8 cellular contexts compared by ENCODE assay signal in the genomic region with DNA sequence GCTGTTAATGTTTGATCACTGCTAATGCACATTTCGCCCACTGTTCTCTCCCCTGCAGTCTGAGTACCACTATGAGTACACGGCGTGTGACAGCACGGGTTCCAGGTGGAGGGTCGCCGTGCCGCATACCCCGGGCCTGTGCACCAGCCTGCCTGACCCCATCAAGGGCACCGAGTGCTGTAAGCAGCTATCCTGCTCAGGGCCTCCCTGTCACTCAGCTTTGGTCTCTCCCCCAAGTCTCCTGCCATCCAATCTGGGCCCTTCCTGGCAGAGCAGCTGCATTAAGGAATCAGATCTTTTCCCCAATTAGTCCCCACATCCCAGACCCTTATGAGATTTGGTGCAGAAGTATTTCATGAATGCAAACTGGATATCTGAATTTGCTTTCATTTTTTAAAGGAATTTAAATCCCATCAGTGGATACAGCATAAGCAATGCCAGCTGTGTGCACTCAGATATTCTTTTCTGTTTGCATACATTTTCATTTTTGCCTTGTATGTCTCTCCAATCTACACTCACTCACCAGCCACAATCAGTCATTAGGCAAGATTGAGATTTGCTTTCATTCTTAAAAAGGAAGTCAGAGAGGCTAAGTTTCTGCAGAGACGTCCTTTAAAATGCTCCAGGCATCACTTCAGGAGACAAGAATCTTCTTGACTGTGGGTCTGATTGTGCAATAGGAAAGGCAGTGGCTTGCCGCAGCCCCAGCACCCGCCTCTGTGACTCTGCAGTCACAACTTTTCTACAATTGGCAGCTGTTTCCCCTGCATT. TPM values are rescaled to one million over a fixed set of nuclear protein-coding genes. Genes with fewer than 3 reads are reported as not detected.
A peak's percentile ranks its signal among the peaks of the same experiment; 100 is the strongest.
DNase-seq lines count a peak whose midpoint lies in the region; ATAC-seq and TF ChIP-seq lines count a peak whose summit lies in the region.

No MANE protein-coding gene starts in this region.

- no peaks in the 10 kb centered on the region for H3K36me3 ChIP-seq in BE2C
- no peaks in the 10 kb centered on the region for H3K36me3 ChIP-seq in skeletal muscle satellite cell (ENCODE audit: insufficient read depth, low read length)

- peaks cover 16% of the 10 kb centered on the region for H3K4me1 Mint-ChIP-seq in activated T-cell treated with anti-CD3 and anti-CD28 coated beads, Interleukin-2, amount 50 U/mL, for 4 hours (ENCODE audit: low read depth)

- no peaks in the 10 kb centered on the region for H3K27me3 Mint-ChIP-seq in activated T-cell treated with anti-CD3 and anti-CD28 coated beads, Interleukin-2, amount 50 U/mL, for 4 hours (ENCODE audit: low read depth)

- peaks cover 4% of the 10 kb centered on the region for H3K36me3 Mint-ChIP-seq in activated T-cell treated with anti-CD3 and anti-CD28 coated beads, Interleukin-2, amount 50 U/mL, for 4 hours (ENCODE audit: insufficient read depth)

- H3K9me3 ChIP-seq in BE2C (no peaks in the 10 kb centered on the region), skeletal muscle satellite cell (replicated peaks; ENCODE audit: low read length) (no peaks in the 10 kb centered on the region)

- peak; percentile 71 for ATAC-seq in GM19395 (IDR thresholded peaks at IDR 0.05; ENCODE audit: unreplicated experiment)
- peak; percentile 81 to 86 for ATAC-seq in activated T-cell treated with anti-CD3 and anti-CD28 coated beads, Interleukin-2, amount 50 U/mL, for 4 hours

- intact Hi-C loops in cardiac septum (cut with DNase I): no loop called here

- H3K9ac ChIP-seq in skeletal muscle satellite cell (ENCODE audit: low read depth, low read length): no peak overlapping the region

- H3K4me3 Mint-ChIP-seq in activated T-cell treated with anti-CD3 and anti-CD28 coated beads, Interleukin-2, amount 50 U/mL, for 4 hours: peak overlapping the region; percentile 11

- H3K4me3 ChIP-seq in BE2C (ENCODE audit: low read depth, low read length): no peak overlapping the region
- peak overlapping the region; percentile 31 for H3K4me3 ChIP-seq in skeletal muscle satellite cell (ENCODE audit: low read length)

- H3K4me1 ChIP-seq in BE2C: no peaks in the 10 kb centered on the region; the same call in none of the 2 replicates
- peaks cover 13% of the 10 kb centered on the region for H3K4me1 ChIP-seq in skeletal muscle satellite cell (ENCODE audit: control insufficient read depth, insufficient read depth, low read length)

- peak; percentile 14 for DNase-seq in BE2C
- peak; percentile 35 for DNase-seq in HuH-7.5 (ENCODE audit: low spot score)
- DNase-seq in activated T-cell treated with anti-CD3 and anti-CD28 coated beads, Interleukin-2, amount 50 U/mL, for 4 hours: no peak
- DNase-seq in cardiac septum (ENCODE audit: low spot score): peak; percentile 85
- DNase-seq in SHP77 (lab: John Stamatoyannopoulos, UW): no peak
- no peak for DNase-seq in activated effector memory CD4-positive, alpha-beta T cell treated with anti-CD3 and anti-CD28 coated beads, Interleukin-2, amount 50 U/mL, for 16 hours

- peak overlapping the region; percentile 70 for H3K4me2 ChIP-seq in skeletal muscle satellite cell (ENCODE audit: low read length)

- no peaks in the 10 kb centered on the region for H3K9me3 Mint-ChIP-seq in activated T-cell treated with anti-CD3 and anti-CD28 coated beads, Interleukin-2, amount 50 U/mL, for 4 hours

- H3K27me3 ChIP-seq in BE2C: no peaks in the 10 kb centered on the region
- H3K27me3 ChIP-seq in skeletal muscle satellite cell (ENCODE audit: control insufficient read depth, insufficient read depth, low read length): peaks cover 1% of the 10 kb centered on the region

- TF ChIP-seq CTCF in BE2C (IDR thresholded peaks at IDR 0.05; ENCODE audit: low read depth, low read length): no peak

RNA-seq across cellular contexts. Expression of a gene that starts 48.1 kb away (rescaled TPM):
- 1.3 TPM for polyA plus RNA-seq in BE2C (2012; ENCODE audit: insufficient read depth, insufficient read length, low read depth)
- total RNA-seq in activated T-cell treated with anti-CD3 and anti-CD28 coated beads, Interleukin-2, amount 50 U/mL, for 4 hours: 1 to 10 TPM; 3.1 to 6.4 (median 4.2) TPM
- 0.30 TPM for total RNA-seq in cardiac septum
- under 0.01 TPM in 2 replicates for total RNA-seq in skeletal muscle satellite cell (2012; rRNA removed)

RNA-seq across cellular contexts. Expression of a gene that starts 51.7 kb away (rescaled TPM):
- polyA plus RNA-seq in BE2C (2012; ENCODE audit: insufficient read depth, insufficient read length, low read depth): 865 TPM
- total RNA-seq in activated T-cell treated with anti-CD3 and anti-CD28 coated beads, Interleukin-2, amount 50 U/mL, for 4 hours: 100 to 1,000 TPM; 166 to 207 (median 201) TPM
- total RNA-seq in cardiac septum: 104 TPM
- 199 and 255 TPM in 2 replicates for total RNA-seq in skeletal muscle satellite cell (2012; rRNA removed)

Comparison
In these comparisons a context has a peak if more than half of its experiments do, and no peak if none do; other contexts are left out.
1. DNase-seq: peak in BE2C (single experiment), HuH-7.5 (single experiment) and cardiac septum (single experiment); none in activated T-cell treated with anti-CD3 and anti-CD28 coated beads, Interleukin-2, amount 50 U/mL, for 4 hours (single experiment), SHP77 (0 of 2) and activated effector memory CD4-positive, alpha-beta T cell treated with anti-CD3 and anti-CD28 coated beads, Interleukin-2, amount 50 U/mL, for 16 hours (single experiment).